Comparison of ENCODE assay signal across 1 cellular context in genomic region chr22:21938906-21939305, GRCh38.
TF ChIP-seq lines count a peak whose summit lies in the region.

No MANE protein-coding gene starts in this region.

TF ChIP-seq in GM23338, 12 proteins besides CTCF, POLR2A, EP300 and RAD21 (continued from another document):
- TF ChIP-seq ZNF331 (CRISPR knock-in tag; IDR thresholded peaks at IDR 0.05; ENCODE audit: low read depth) (no peak), EZH2phosphoT487 (IDR thresholded peaks at IDR 0.05; ENCODE audit: unreplicated experiment) (no peak), JUNB (IDR thresholded peaks at IDR 0.05; ENCODE audit: unreplicated experiment) (no peak), POLR2AphosphoS5 (IDR thresholded peaks at IDR 0.05; ENCODE audit: low read depth) (no peak), STAT1 (IDR thresholded peaks at IDR 0.05; ENCODE audit: unreplicated experiment) (no peak), NANOG (IDR thresholded peaks at IDR 0.05; ENCODE audit: borderline replicate concordance) (no peak), REST (IDR thresholded peaks at IDR 0.05; ENCODE audit: unreplicated experiment) (no peak), ZNF114 (CRISPR knock-in tag; IDR thresholded peaks at IDR 0.05) (no peak), ETS1 (IDR thresholded peaks at IDR 0.05) (no peak)
